ENCODE assay signal across 15 cellular contexts in genomic region chr9:133592731-133593409, GRCh38. TPM values are rescaled to one million over a fixed set of nuclear protein-coding genes. Genes with fewer than 3 reads are reported as not detected.
DNase-seq lines count a peak whose midpoint lies in the region; ATAC-seq and TF ChIP-seq lines count a peak whose summit lies in the region.
"Had no signal": no experiment of that assay in that cellular context is flagged by ENCODE, and none has a peak within 500 bp of the region (broad histone marks: within the 10 kb centered on the region; RNA-seq: fewer than 3 reads in every experiment).

No MANE protein-coding gene starts in this region.

- intact Hi-C loops in mucosa of descending colon (cut with DNase I, micrococcal nuclease): no loop called here

- TF ChIP-seq CTCF in AG04450 (IDR thresholded peaks at IDR 0.05; ENCODE audit: low read depth, low read length) (peak; percentile 19; the same call in 1 of the 2 replicates), GM12874 (IDR thresholded peaks at IDR 0.05; ENCODE audit: insufficient read depth, low read depth, low read length) (peak; percentile 27; the same call in 1 of the 2 replicates), SU-DHL-6 (IDR thresholded peaks at IDR 0.05; ENCODE audit: insufficient read depth, low read length, poor library complexity, severe bottlenecking) (peak; percentile 23), fibroblast of mammary gland (conservative IDR thresholded peaks at IDR 0.05; ENCODE audit: control insufficient read depth, insufficient read depth, low read depth, low read length) (peak; percentile 22), mucosa of descending colon (IDR thresholded peaks at IDR 0.05) (no peak)

- CTCF ChIA-PET in AG04450 (lab: Charles Lee): no interaction called here

- no peak overlapping the region for H3K4me3 ChIP-seq in AG04450 (ENCODE audit: low read depth, low read length)
- H3K4me3 ChIP-seq in SU-DHL-6 (ENCODE audit: insufficient read depth, low read length, poor library complexity, severe bottlenecking): no peak overlapping the region
- H3K4me3 ChIP-seq in fibroblast of mammary gland (ENCODE audit: control insufficient read depth, low read depth, low read length): no peak overlapping the region
- H3K4me3 ChIP-seq in mucosa of descending colon: no peak overlapping the region

- peaks cover 27% of the 10 kb centered on the region for H3K9me3 ChIP-seq in AG04450 (ENCODE audit: control insufficient read depth, insufficient read depth, low read length)
- H3K9me3 ChIP-seq in SU-DHL-6 (ENCODE audit: insufficient read depth, low read length): peaks cover 21% of the 10 kb centered on the region; the same call in 1 of the 2 replicates
- peaks cover 17% of the 10 kb centered on the region for H3K9me3 ChIP-seq in mucosa of descending colon

- no peak overlapping the region for H3K4me2 ChIP-seq in SU-DHL-6 (ENCODE audit: low read depth, low read length, poor library complexity, severe bottlenecking)

- no peaks in the 10 kb centered on the region for H3K9me2 ChIP-seq in SU-DHL-6 (replicated peaks; ENCODE audit: insufficient read depth, low read length)

- POLR2A ChIA-PET in AG04450 (lab: Yijun Ruan, JAX): no interaction called here

- no peak overlapping the region for H2AFZ ChIP-seq in SU-DHL-6 (ENCODE audit: low read depth, low read length, severe bottlenecking)

- H3K9ac ChIP-seq in SU-DHL-6 (ENCODE audit: low read length): no peak overlapping the region

- no peaks in the 10 kb centered on the region for H4K20me1 ChIP-seq in SU-DHL-6 (ENCODE audit: low read depth, low read length)

- DNase-seq in AG04450 (ENCODE audit: low read depth, low spot score) (no peak), fibroblast of mammary gland (ENCODE audit: low read depth) (peak; percentile 14), mucosa of descending colon (no peak), SW480 (ENCODE audit: low spot score) (no peak)
- DNase-seq: cerebellar nuclear complex, immature natural killer cell, NCI-H1092, NCI-H510A treated with DMSO at 0.1 percent for 48 hours had no signal

- H3K79me2 ChIP-seq in SU-DHL-6 (ENCODE audit: insufficient read depth, low read length): no peaks in the 10 kb centered on the region

- no peak for ATAC-seq in HG03460 (IDR thresholded peaks at IDR 0.05; ENCODE audit: unreplicated experiment)
- no peak for ATAC-seq in GM19397 (IDR thresholded peaks at IDR 0.05; ENCODE audit: unreplicated experiment)
- no peak for ATAC-seq in mucosa of descending colon
- ATAC-seq: Right ventricle myocardium inferior had no signal

- peaks cover 4% of the 10 kb centered on the region; the same call in 1 of the 2 replicates for H3F3A ChIP-seq in SU-DHL-6 (ENCODE audit: insufficient read depth)

- H3K27ac ChIP-seq in AG04450 (ENCODE audit: low read depth, low read length) (no peak overlapping the region), SU-DHL-6 (ENCODE audit: low read depth, low read length) (no peak overlapping the region)

- no peaks in the 10 kb centered on the region for H3K36me3 ChIP-seq in SU-DHL-6 (ENCODE audit: low read length)
- no peaks in the 10 kb centered on the region for H3K36me3 ChIP-seq in mucosa of descending colon (ENCODE audit: low read depth)

- H3K27me3 ChIP-seq in AG04450 (ENCODE audit: control insufficient read depth, insufficient read depth, low read length) (peaks cover 6% of the 10 kb centered on the region), SU-DHL-6 (ENCODE audit: low read length) (no peaks in the 10 kb centered on the region; the same call in 1 of the 2 replicates)

- no peaks in the 10 kb centered on the region for H3K4me1 ChIP-seq in mucosa of descending colon (ENCODE audit: low read depth)

RNA-seq across cellular contexts. Expression of gene FAM163B, which starts 16.3 kb away (rescaled TPM):
- polyA plus RNA-seq in AG04450 (2011; rRNA removed): not detected in 2 replicates
- polyA minus RNA-seq in AG04450 (2011; rRNA and poly(A)+ RNA removed): not detected in 2 replicates
- total RNA-seq in mucosa of descending colon: 1 to 10 TPM; 2.0 to 3.9 (median 3.8) TPM
- total RNA-seq: G401 had no signal
- polyA plus RNA-seq: CD14-positive monocyte, immature natural killer cell had no signal

RNA-seq across cellular contexts. Expression of gene DBH, which starts 43.3 kb away (rescaled TPM):
- not detected in 2 replicates for polyA plus RNA-seq in AG04450 (2011; rRNA removed)
- not detected in 2 replicates for polyA minus RNA-seq in AG04450 (2011; rRNA and poly(A)+ RNA removed)
- not detected for total RNA-seq in mucosa of descending colon
- total RNA-seq: G401, Right ventricle myocardium inferior had no signal
- polyA plus RNA-seq: CD14-positive monocyte, immature natural killer cell had no signal

RNA-seq across cellular contexts. Expression of gene ADAMTSL2, which starts 58.4 kb away (rescaled TPM):
- polyA plus RNA-seq in AG04450 (2011; rRNA removed): not detected in 2 replicates
- polyA minus RNA-seq in AG04450 (2011; rRNA and poly(A)+ RNA removed): not detected in 2 replicates
- 1 to 10 TPM; 1.3 to 2.7 (median 1.5) TPM for total RNA-seq in mucosa of descending colon
- total RNA-seq: G401 had no signal
- polyA plus RNA-seq: CD14-positive monocyte, immature natural killer cell had no signal
